27 cellular contexts compared by ENCODE assay signal in the genomic region with DNA sequence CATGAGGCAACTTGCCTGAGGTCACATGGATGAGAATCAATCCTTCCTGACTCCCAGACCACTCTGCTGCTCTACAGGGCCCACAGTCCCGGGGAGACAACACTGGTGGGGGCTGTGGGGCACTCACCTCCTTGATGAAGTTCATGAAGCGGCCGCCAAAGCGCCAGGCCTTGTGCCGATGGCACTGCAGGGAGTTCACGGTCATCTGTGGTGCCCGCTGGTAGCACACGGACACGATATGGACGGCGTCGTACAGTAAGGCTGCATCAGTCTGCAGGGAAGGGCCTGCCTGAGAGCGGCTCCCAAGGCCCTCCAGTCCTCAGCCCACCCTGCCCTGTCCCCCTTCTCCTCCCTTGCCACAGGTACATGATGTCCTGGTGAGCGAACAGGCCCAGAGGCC.
DNase-seq lines count a peak whose midpoint lies in the region; ATAC-seq, FAIRE-seq and TF ChIP-seq lines count a peak whose summit lies in the region.
"Had no signal": no experiment of that assay in that cellular context is flagged by ENCODE, and none has a peak within 500 bp of the region (broad histone marks: within the 10 kb centered on the region; RNA-seq: fewer than 3 reads in every experiment).

No MANE protein-coding gene starts in this region.

- peak overlapping the region; percentile 26; the same call in 1 of the 2 replicates for H2BK5ac ChIP-seq in H1 (ENCODE audit: low read depth, low read length)
- no peak overlapping the region for H2BK5ac ChIP-seq in neuronal stem cell (ENCODE audit: low read length)

- no peak for TF ChIP-seq CTCF in WTC11 (IDR thresholded peaks at IDR 0.05)
- TF ChIP-seq CTCF in H1 (IDR thresholded peaks at IDR 0.05; ENCODE audit: control extremely low read depth in 1 of 3, insufficient read depth in 1 of 3, low read depth in 1 of 3, low read length in 3 of 3), result no peak
- TF ChIP-seq CTCF in breast epithelium (IDR thresholded peaks at IDR 0.05), result no peak

- no peaks in the 10 kb centered on the region for H4K20me1 ChIP-seq in H1 (replicated peaks in 1 of 2; ENCODE audit: control insufficient read depth in 1 of 2, insufficient read depth in 2 of 2, low read length in 2 of 2)
- H4K20me1 ChIP-seq: BLaER1 had no signal

- H3K27ac ChIP-seq in H1 (ENCODE audit: low read depth, low read length), result no peak overlapping the region
- no peak overlapping the region for H3K27ac ChIP-seq in neuronal stem cell (replicated peaks; ENCODE audit: low read length)
- no peak overlapping the region for H3K27ac ChIP-seq in breast epithelium
- H3K27ac ChIP-seq: BLaER1 had no signal

- no peak overlapping the region for H2BK12ac ChIP-seq in H1 (ENCODE audit: low read depth, low read length)
- H2BK12ac ChIP-seq in neuronal stem cell (ENCODE audit: low read length), result peak overlapping the region; percentile 46

- H3K4me2 ChIP-seq in H1 (ENCODE audit: insufficient read depth in 1 of 2, low read depth in 2 of 2, low read length in 2 of 2) (no peak overlapping the region), neuronal stem cell (ENCODE audit: insufficient read depth, low read length, poor library complexity, severe bottlenecking) (no peak overlapping the region)
- H3K4me2 ChIP-seq: BLaER1 had no signal

- H4K91ac ChIP-seq in H1 (replicated peaks; ENCODE audit: insufficient read length, low read length) (no peak overlapping the region), neuronal stem cell (ENCODE audit: low read depth, low read length, poor library complexity) (peak overlapping the region; percentile 11)

- FAIRE-seq in H1 (lab: Jason Lieb, UNC), result no peak
- FAIRE-seq: A204.1, GM12878, GM12892, GM18507 had no signal

- peaks cover 3% of the 10 kb centered on the region; the same call in 1 of the 2 replicates for H3K27me3 Mint-ChIP-seq in WTC11 (ENCODE audit: low read depth)

- TF ChIP-seq RAD21 in H1 (IDR thresholded peaks at IDR 0.05 in 1 of 2, conservative IDR thresholded peaks at IDR 0.05 in 1 of 2; ENCODE audit: low read depth in 2 of 2, low read length in 2 of 2), result no peak

- no peak for TF ChIP-seq EP300 in H1 (IDR thresholded peaks at IDR 0.05; ENCODE audit: borderline replicate concordance in 1 of 2, low read depth in 2 of 2, low read length in 2 of 2)

- H3K79me1 ChIP-seq in H1 (ENCODE audit: low read depth, low read length) (no peaks in the 10 kb centered on the region), neuronal stem cell (ENCODE audit: low read depth, low read length) (no peaks in the 10 kb centered on the region)

- no peak for ATAC-seq in WTC11
- ATAC-seq in HG02610 (IDR thresholded peaks at IDR 0.05; ENCODE audit: unreplicated experiment), result no peak
- ATAC-seq: GM12878 had no signal

- H3K18ac ChIP-seq in H1 (ENCODE audit: extremely low read depth, low read length), result no peak overlapping the region
- peak overlapping the region; percentile 68 for H3K18ac ChIP-seq in neuronal stem cell (ENCODE audit: low read length)

- H2BK120ac ChIP-seq in H1 (replicated peaks; ENCODE audit: low read depth, low read length), result no peak overlapping the region
- H2BK120ac ChIP-seq in neuronal stem cell (ENCODE audit: low read depth, low read length), result no peak overlapping the region

- H2BK20ac ChIP-seq in H1 (ENCODE audit: low read length), result 0 out of 2 replicates have a peak overlapping the region, but pooled peaks have one; percentile 37

- H3K4me1 ChIP-seq in H1 (replicated peaks in 1 of 4; ENCODE audit: control insufficient read depth in 3 of 4, insufficient read depth in 4 of 4, low read length in 3 of 4), result peaks cover 0 to 11% (median 4%) of the 10 kb centered on the region in 4 experiments; a peak in 5 of 7 replicates
- H3K4me1 ChIP-seq in neuronal stem cell (ENCODE audit: control insufficient read depth in 2 of 2, insufficient read depth in 1 of 2, low read depth in 1 of 2, low read length in 2 of 2), result peaks cover 0 to 8% of the 10 kb centered on the region in 2 donors
- H3K4me1 ChIP-seq in breast epithelium, result no peaks in the 10 kb centered on the region
- H3K4me1 ChIP-seq: BLaER1 had no signal

- no peaks in the 10 kb centered on the region for H3K36me3 ChIP-seq in H1 (ENCODE audit: control insufficient read depth in 2 of 4, insufficient read depth in 4 of 4, low read length in 3 of 4)
- no peaks in the 10 kb centered on the region for H3K36me3 ChIP-seq in neuronal stem cell (replicated peaks in 1 of 2; ENCODE audit: control insufficient read depth in 2 of 2, insufficient read depth in 2 of 2, low read length in 2 of 2)
- no peaks in the 10 kb centered on the region for H3K36me3 ChIP-seq in breast epithelium
- H3K36me3 ChIP-seq: BLaER1 had no signal

- H2AFZ ChIP-seq in H1 (ENCODE audit: low read length) (no peak overlapping the region), neuronal stem cell (ENCODE audit: low read length) (no peak overlapping the region)

- H3K14ac ChIP-seq in H1 (ENCODE audit: insufficient read length) (no peak overlapping the region), neuronal stem cell (ENCODE audit: low read length) (no peak overlapping the region)

- no peak for DNase-seq in WTC11 (ENCODE audit: low spot score)
- no peak for DNase-seq in H1 (ENCODE audit: low read depth in 1 of 2, low spot score in 2 of 2)
- DNase-seq in neuronal stem cell (ENCODE audit: low spot score), result no peak
- no peak for DNase-seq in stimulated activated CD4-positive, alpha-beta T cell treated with anti-CD3 and anti-CD28 coated beads, Interleukin-15, amount 100 ng/mL, for 24 hours
- no peak for DNase-seq in breast epithelium (ENCODE audit: low spot score in 2 of 2)
- DNase-seq: 8988T; ACHN; BE2C; C1 segment of cervical spinal cord; CD4-positive, alpha-beta memory T cell; CD4-positive, CD25-positive, alpha-beta regulatory T cell; CD8-positive, alpha-beta memory T cell; COR-L47; DMS 273 treated with DMSO at 0.1 percent for 48 hours; DMS153; DMS53; DMS79; DND-41; EL; GDM1 had no signal

- H3K23ac ChIP-seq in H1 (ENCODE audit: insufficient read length) (no peak overlapping the region), neuronal stem cell (ENCODE audit: low read depth, low read length, poor library complexity) (peak overlapping the region; percentile 35)

- H4K5ac ChIP-seq in H1 (ENCODE audit: insufficient read length, low read depth, low read length), result no peak overlapping the region

- no peaks in the 10 kb centered on the region for H3K79me2 ChIP-seq in H1 (ENCODE audit: control insufficient read depth in 1 of 2, insufficient read depth in 2 of 2, low read length in 2 of 2)

- H3K27ac Mint-ChIP-seq in WTC11, result no peak overlapping the region
- H3K27ac Mint-ChIP-seq: CD4-positive, alpha-beta memory T cell; CD4-positive, CD25-positive, alpha-beta regulatory T cell; CD8-positive, alpha-beta memory T cell had no signal

- peaks cover 35% of the 10 kb centered on the region for H3K4me1 Mint-ChIP-seq in WTC11
- H3K4me1 Mint-ChIP-seq: CD14-positive monocyte; CD4-positive, alpha-beta memory T cell; CD4-positive, CD25-positive, alpha-beta regulatory T cell; CD8-positive, alpha-beta memory T cell had no signal

- H3K9me3 Mint-ChIP-seq in WTC11, result no peaks in the 10 kb centered on the region
- H3K9me3 Mint-ChIP-seq: CD14-positive monocyte; CD4-positive, alpha-beta memory T cell had no signal

- no peak overlapping the region for H4K8ac ChIP-seq in H1 (ENCODE audit: extremely low read depth, insufficient read depth, low read length)
- no peak overlapping the region for H4K8ac ChIP-seq in neuronal stem cell (ENCODE audit: low read depth, low read length)

- no peak overlapping the region for H3K56ac ChIP-seq in H1 (replicated peaks; ENCODE audit: insufficient read length, low read depth, low read length)

- H3K9me3 ChIP-seq in H1 (ENCODE audit: insufficient read depth in 2 of 2, low read depth in 1 of 2, low read length in 1 of 2) (no peaks in the 10 kb centered on the region), neuronal stem cell (replicated peaks in 1 of 2; ENCODE audit: control insufficient read depth in 2 of 2, insufficient read depth in 1 of 2, low read depth in 1 of 2, low read length in 2 of 2) (no peaks in the 10 kb centered on the region), breast epithelium (no peaks in the 10 kb centered on the region)
- H3K9me3 ChIP-seq: BE2C, BLaER1 had no signal

- CTCF ChIA-PET in WTC11 (lab: Charles Lee), result no interaction called here
- CTCF ChIA-PET in H1 (lab: Charles Lee; ENCODE audit: partially characterized antibody), result interaction anchor here (0.6 to 1.7 kb wide), 4 partner anchors 10 to 164 kb away, joined by 3 to 6 read pairs (median 4); no protein-coding TSS in a partner anchor

- no peak overlapping the region for H3K4me3 ChIP-seq in H1 (ENCODE audit: extremely low read depth in 1 of 4, insufficient read depth in 2 of 4, low read depth in 3 of 4, low read length in 4 of 4)
- H3K4me3 ChIP-seq in neuronal stem cell (ENCODE audit: low read length in 2 of 2), result no peak overlapping the region
- H3K4me3 ChIP-seq in breast epithelium, result no peak overlapping the region
- H3K4me3 ChIP-seq: BLaER1, GM12878 had no signal

- no peak overlapping the region for H3K4me3 Mint-ChIP-seq in WTC11
- H3K4me3 Mint-ChIP-seq: CD14-positive monocyte; CD4-positive, alpha-beta memory T cell; CD4-positive, CD25-positive, alpha-beta regulatory T cell; CD8-positive, alpha-beta memory T cell had no signal

- POLR2A ChIA-PET in WTC11 (lab: Charles Lee) (no interaction called here), H1 (lab: Charles Lee; ENCODE audit: partially characterized antibody) (no interaction called here)

- H3K23me2 ChIP-seq in H1 (ENCODE audit: low read depth, low read length), result no peaks in the 10 kb centered on the region

- H2AK5ac ChIP-seq in H1 (ENCODE audit: low read depth, low read length) (no peak overlapping the region), neuronal stem cell (ENCODE audit: low read depth, low read length) (peak overlapping the region; percentile 72)

- no peaks in the 10 kb centered on the region for H3K36me3 Mint-ChIP-seq in WTC11
- H3K36me3 Mint-ChIP-seq: CD14-positive monocyte; CD4-positive, alpha-beta memory T cell; CD4-positive, CD25-positive, alpha-beta regulatory T cell; CD8-positive, alpha-beta memory T cell had no signal

- 90% methylated on average over 13 of the region's 14 CpGs; no CpG with 5 or more reads in 1 of the 2 experiments for WGBS in H1 (ENCODE audit: extremely low coverage in 1 of 2, insufficient coverage in 1 of 2, insufficient read length in 1 of 2, insufficient replicate concordance in 2 of 2, low coverage in 1 of 2, low lambda C conversion rate in 2 of 2, missing lambda C conversion rate in 1 of 2), 2 experiments
- WGBS in neuronal stem cell (ENCODE audit: extremely low coverage in 2 of 2, insufficient read length in 2 of 2, insufficient replicate concordance in 1 of 2), 2 donors, result no CpG with 5 or more reads among the region's 14 CpGs

- H3K4ac ChIP-seq in H1 (replicated peaks; ENCODE audit: insufficient read length, low read depth, low read length), result no peak overlapping the region
- no peak overlapping the region for H3K4ac ChIP-seq in neuronal stem cell (ENCODE audit: low read length)

- H2BK15ac ChIP-seq in H1 (ENCODE audit: low read length) (no peak overlapping the region), neuronal stem cell (ENCODE audit: low read length) (peak overlapping the region; percentile 72)

- intact Hi-C loops in breast epithelium (cut with DNase I; ENCODE audit: low total_unique reads), result no loop called here

- H3K9ac ChIP-seq in H1 (replicated peaks in 1 of 4; ENCODE audit: extremely low read depth in 1 of 4, low read depth in 3 of 4, low read length in 3 of 4) (no peak overlapping the region), neuronal stem cell (ENCODE audit: low read depth, low read length, poor library complexity) (no peak overlapping the region)
- H3K9ac ChIP-seq: BLaER1 had no signal

- H3K27me3 ChIP-seq in H1 (replicated peaks in 1 of 4; ENCODE audit: control insufficient read depth in 3 of 4, extremely low read depth in 1 of 4, insufficient read depth in 3 of 4, low read length in 3 of 4) (no peaks in the 10 kb centered on the region), neuronal stem cell (ENCODE audit: control insufficient read depth in 3 of 3, insufficient read depth in 3 of 3, low read depth in 1 of 3, low read length in 3 of 3) (peaks cover 0 to 9% (median 0%) of the 10 kb centered on the region in 3 experiments), breast epithelium (no peaks in the 10 kb centered on the region)
- H3K27me3 ChIP-seq: BE2C, BLaER1 had no signal

- TF ChIP-seq POLR2A in H1 (IDR thresholded peaks at IDR 0.05; ENCODE audit: control extremely low read depth in 1 of 2, low read depth in 2 of 2, low read length in 2 of 2), result no peak
- TF ChIP-seq POLR2A in breast epithelium (IDR thresholded peaks at IDR 0.05), result no peak
